Comparison of ENCODE assay signal across 23 cellular contexts in the genomic region with DNA sequence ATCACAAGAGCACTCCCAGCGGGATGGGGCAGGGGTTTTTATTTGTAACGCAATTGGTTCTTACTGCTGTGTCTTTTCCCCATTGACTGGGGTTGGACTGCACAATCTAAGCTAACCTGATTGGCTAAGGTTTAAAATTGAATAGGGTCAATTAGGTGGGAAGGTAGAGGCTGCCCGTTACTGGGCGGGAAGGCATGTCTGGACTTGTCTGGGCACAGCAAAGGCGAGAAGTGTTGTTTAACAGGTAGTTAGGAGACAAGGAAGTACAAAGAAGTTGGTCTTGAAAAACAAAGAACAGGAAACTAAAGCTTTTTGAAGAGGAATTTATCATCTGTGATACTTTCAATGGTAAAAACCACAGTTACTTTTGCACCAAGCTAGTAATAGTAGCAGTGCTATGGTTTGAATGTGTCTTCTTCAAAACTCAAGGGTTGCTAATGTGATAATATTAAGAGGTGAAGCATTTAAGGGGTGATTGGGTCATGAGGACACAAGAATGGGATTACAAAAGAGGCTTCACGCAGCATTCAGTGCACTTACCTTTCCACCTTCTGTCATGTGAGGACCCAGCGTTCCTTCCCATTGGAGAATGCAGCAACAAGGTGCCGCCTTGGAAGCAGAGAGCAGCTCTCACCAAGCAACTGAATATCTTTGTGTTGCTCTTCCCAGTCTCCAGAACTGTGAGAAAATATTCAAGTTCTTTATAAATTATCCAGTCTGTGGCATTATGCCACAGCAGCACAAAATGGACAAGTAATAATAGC.
DNase-seq lines count a peak whose midpoint lies in the region; ATAC-seq and TF ChIP-seq lines count a peak whose summit lies in the region.
"Had no signal": no experiment of that assay in that cellular context is flagged by ENCODE, and none has a peak within 500 bp of the region (broad histone marks: within the 10 kb centered on the region; RNA-seq: fewer than 3 reads in every experiment).

No MANE protein-coding gene starts in this region.

- H3K4me3 Mint-ChIP-seq in GM23338 = no peak overlapping the region
- no peak overlapping the region for H3K4me3 Mint-ChIP-seq in WTC11
- H3K4me3 Mint-ChIP-seq: activated CD8-positive, alpha-beta memory T cell treated with anti-CD3 and anti-CD28 coated beads, Interleukin-2, amount 10 ng/mL, durations not matched to agents 7 days and 5 days; activated T-cell treated with anti-CD3 and anti-CD28 coated beads, Interleukin-2, amount 50 U/mL, for 72 hours; CD4-positive, CD25-positive, alpha-beta regulatory T cell; dendritic cell treated with granulocyte-macrophage colony-stimulating factor and Interleukin-4, amounts not matched to agents 40 ng/mL and 50 ng/mL, for 4 days; T-helper 1 cell treated with Interleukin-12 subunit alpha and Interleukin-12 subunit beta and Interleukin-4 antibody, amounts not matched to agents 30 μg/mL and 1 μg/mL, for 36 hours had no signal

- H3K4me1 ChIP-seq in GM23338 (ENCODE audit: insufficient read depth) (no peaks in the 10 kb centered on the region), HUES64 (ENCODE audit: insufficient read depth, low read length) (no peaks in the 10 kb centered on the region)
- H3K4me1 ChIP-seq: transverse colon had no signal

- POLR2A ChIA-PET in WTC11 (lab: Charles Lee) = no interaction called here

- intact Hi-C loops in left colon (cut with DNase I, micrococcal nuclease) = no loop called here

- TF ChIP-seq CTCF in GM23338 (conservative IDR thresholded peaks at IDR 0.05; ENCODE audit: low read depth in 2 of 2) (no peak), WTC11 (IDR thresholded peaks at IDR 0.05) (no peak)

- WGBS in HUES64 = 91% methylated on average over 8 of the region's 8 CpGs

- H3K36me3 Mint-ChIP-seq in GM23338 (ENCODE audit: low read depth) (peaks cover 14% of the 10 kb centered on the region), WTC11 (peaks cover 17% of the 10 kb centered on the region)
- H3K36me3 Mint-ChIP-seq: activated CD8-positive, alpha-beta memory T cell treated with anti-CD3 and anti-CD28 coated beads, Interleukin-2, amount 10 ng/mL, durations not matched to agents 7 days and 5 days; CD4-positive, CD25-positive, alpha-beta regulatory T cell had no signal

- ATAC-seq in GM23338 (no peak), WTC11 (peak; percentile 84), left colon (peak; percentile 44)
- ATAC-seq: activated CD8-positive, alpha-beta memory T cell treated with anti-CD3 and anti-CD28 coated beads, Interleukin-2, amount 10 ng/mL, durations not matched to agents 7 days and 5 days; activated T-cell treated with anti-CD3 and anti-CD28 coated beads, Interleukin-2, amount 50 U/mL, for 72 hours had no signal

- H3F3A ChIP-seq in GM23338 (replicated peaks; ENCODE audit: low read depth) = no peaks in the 10 kb centered on the region

- H3K27ac Mint-ChIP-seq in GM23338 (peak overlapping the region; percentile 39; the same call in 1 of the 2 replicates), WTC11 (peak overlapping the region; percentile 96)
- H3K27ac Mint-ChIP-seq: activated CD8-positive, alpha-beta memory T cell treated with anti-CD3 and anti-CD28 coated beads, Interleukin-2, amount 10 ng/mL, durations not matched to agents 7 days and 5 days; activated T-cell treated with anti-CD3 and anti-CD28 coated beads, Interleukin-2, amount 50 U/mL, for 72 hours; CD4-positive, CD25-positive, alpha-beta regulatory T cell; dendritic cell treated with granulocyte-macrophage colony-stimulating factor and Interleukin-4, amounts not matched to agents 40 ng/mL and 50 ng/mL, for 4 days had no signal

- H3K27me3 ChIP-seq in GM23338 (ENCODE audit: insufficient read depth) = no peaks in the 10 kb centered on the region
- H3K27me3 ChIP-seq in HUES64 (ENCODE audit: insufficient read depth, low read length) = no peaks in the 10 kb centered on the region
- H3K27me3 ChIP-seq: transverse colon had no signal

- no peak overlapping the region for H3K4me2 ChIP-seq in GM23338

- H3K9me3 Mint-ChIP-seq in GM23338 = peaks cover 15% of the 10 kb centered on the region
- peaks cover 32% of the 10 kb centered on the region for H3K9me3 Mint-ChIP-seq in WTC11

- 0 out of 2 replicates have a peak overlapping the region, but pooled peaks have one; percentile 26 for H3K9ac ChIP-seq in HUES64 (ENCODE audit: low read depth, low read length)

- H3K27me3 Mint-ChIP-seq in GM23338 (ENCODE audit: insufficient read depth, low read depth, poor library complexity) (peaks cover 4% of the 10 kb centered on the region), WTC11 (ENCODE audit: low read depth) (no peaks in the 10 kb centered on the region; the same call in 1 of the 2 replicates)
- H3K27me3 Mint-ChIP-seq: activated CD8-positive, alpha-beta memory T cell treated with anti-CD3 and anti-CD28 coated beads, Interleukin-2, amount 10 ng/mL, durations not matched to agents 7 days and 5 days; dendritic cell treated with granulocyte-macrophage colony-stimulating factor and Interleukin-4, amounts not matched to agents 40 ng/mL and 50 ng/mL, for 4 days had no signal

- H3K4me3 ChIP-seq in GM23338 (no peak overlapping the region), HUES64 (ENCODE audit: low read length) (no peak overlapping the region)
- H3K4me3 ChIP-seq: lung, transverse colon had no signal

- CTCF ChIA-PET in WTC11 (lab: Charles Lee) = interaction anchor here (0.6 kb wide), 1 partner anchor 1610 kb away, joined by 3 read pairs; no protein-coding TSS in a partner anchor

- H4K20me1 ChIP-seq in GM23338 (replicated peaks; ENCODE audit: insufficient read depth) = no peaks in the 10 kb centered on the region

- peaks cover 30% of the 10 kb centered on the region for H3K9me2 ChIP-seq in GM23338 (ENCODE audit: insufficient read depth)

- no peaks in the 10 kb centered on the region for H3K79me2 ChIP-seq in GM23338 (replicated peaks; ENCODE audit: insufficient read depth)

- H3K9me3 ChIP-seq in HUES64 (ENCODE audit: insufficient read depth, low read depth, low read length) = peaks cover 12% of the 10 kb centered on the region
- H3K9me3 ChIP-seq: transverse colon had no signal

- H3K4me1 Mint-ChIP-seq in GM23338 (peaks cover 4% of the 10 kb centered on the region; the same call in 1 of the 3 replicates), WTC11 (peaks cover 25% of the 10 kb centered on the region)
- H3K4me1 Mint-ChIP-seq: activated CD8-positive, alpha-beta memory T cell treated with anti-CD3 and anti-CD28 coated beads, Interleukin-2, amount 10 ng/mL, durations not matched to agents 7 days and 5 days; CD4-positive, CD25-positive, alpha-beta regulatory T cell had no signal

- H3K27ac ChIP-seq in GM23338 (ENCODE audit: low read depth) = peak overlapping the region; percentile 23; the same call in 1 of the 2 replicates
- H3K27ac ChIP-seq in HUES64 (ENCODE audit: low read depth, low read length) = no peak overlapping the region
- H3K27ac ChIP-seq: transverse colon had no signal

- peak overlapping the region; percentile 19; the same call in 1 of the 2 replicates for H2AFZ ChIP-seq in GM23338

- DNase-seq in GM23338 (ENCODE audit: low spot score) = peak; percentile 6
- no peak for DNase-seq in WTC11 (ENCODE audit: low spot score)
- DNase-seq in left colon = no peak
- no peak for DNase-seq in NCI-H2196 (lab: John Stamatoyannopoulos, UW; ENCODE audit: unreplicated experiment)
- no peak for DNase-seq in COLO829 (ENCODE audit: low spot score)
- no peak for DNase-seq in NK-92 (lab: John Stamatoyannopoulos, UW; ENCODE audit: unreplicated experiment)
- DNase-seq in hippocampal formation (lab: John Stamatoyannopoulos, UW) = no peak
- DNase-seq: activated CD4-positive, alpha-beta T cell treated with anti-CD3 and anti-CD28 coated beads for 48 hours; activated CD8-positive, alpha-beta memory T cell treated with anti-CD3 and anti-CD28 coated beads, Interleukin-2, amount 10 ng/mL, durations not matched to agents 7 days and 5 days; activated naive CD4-positive, alpha-beta T cell treated with anti-CD3 and anti-CD28 coated beads, Interleukin-2, amount 50 U/mL, for 16 hours; activated T-cell treated with anti-CD3 and anti-CD28 coated beads, Interleukin-2, amount 50 U/mL, for 72 hours; amygdala; caudate nucleus; CD4-positive, CD25-positive, alpha-beta regulatory T cell; DMS79; kidney; NCI-H2081 treated with DMSO at 0.1 percent for 48 hours; posterior cingulate gyrus; transverse colon had no signal

- H3K36me3 ChIP-seq in GM23338 (ENCODE audit: insufficient read depth) = no peaks in the 10 kb centered on the region
- H3K36me3 ChIP-seq in HUES64 (ENCODE audit: insufficient read depth, low read length) = no peaks in the 10 kb centered on the region
- H3K36me3 ChIP-seq: transverse colon had no signal

TF ChIP-seq in GM23338, 12 proteins besides CTCF, POLR2A, EP300 and RAD21 (continues in another document):
- TF ChIP-seq POLR2AphosphoS5 (IDR thresholded peaks at IDR 0.05; ENCODE audit: low read depth) = no peak

TF ChIP-seq in WTC11, 78 proteins besides CTCF, POLR2A, EP300 and RAD21 (continues in another document):
- peak; percentile 83 for TF ChIP-seq TP53 (CRISPR knock-in tag; IDR thresholded peaks at IDR 0.05)
- TF ChIP-seq, protein P1, sequence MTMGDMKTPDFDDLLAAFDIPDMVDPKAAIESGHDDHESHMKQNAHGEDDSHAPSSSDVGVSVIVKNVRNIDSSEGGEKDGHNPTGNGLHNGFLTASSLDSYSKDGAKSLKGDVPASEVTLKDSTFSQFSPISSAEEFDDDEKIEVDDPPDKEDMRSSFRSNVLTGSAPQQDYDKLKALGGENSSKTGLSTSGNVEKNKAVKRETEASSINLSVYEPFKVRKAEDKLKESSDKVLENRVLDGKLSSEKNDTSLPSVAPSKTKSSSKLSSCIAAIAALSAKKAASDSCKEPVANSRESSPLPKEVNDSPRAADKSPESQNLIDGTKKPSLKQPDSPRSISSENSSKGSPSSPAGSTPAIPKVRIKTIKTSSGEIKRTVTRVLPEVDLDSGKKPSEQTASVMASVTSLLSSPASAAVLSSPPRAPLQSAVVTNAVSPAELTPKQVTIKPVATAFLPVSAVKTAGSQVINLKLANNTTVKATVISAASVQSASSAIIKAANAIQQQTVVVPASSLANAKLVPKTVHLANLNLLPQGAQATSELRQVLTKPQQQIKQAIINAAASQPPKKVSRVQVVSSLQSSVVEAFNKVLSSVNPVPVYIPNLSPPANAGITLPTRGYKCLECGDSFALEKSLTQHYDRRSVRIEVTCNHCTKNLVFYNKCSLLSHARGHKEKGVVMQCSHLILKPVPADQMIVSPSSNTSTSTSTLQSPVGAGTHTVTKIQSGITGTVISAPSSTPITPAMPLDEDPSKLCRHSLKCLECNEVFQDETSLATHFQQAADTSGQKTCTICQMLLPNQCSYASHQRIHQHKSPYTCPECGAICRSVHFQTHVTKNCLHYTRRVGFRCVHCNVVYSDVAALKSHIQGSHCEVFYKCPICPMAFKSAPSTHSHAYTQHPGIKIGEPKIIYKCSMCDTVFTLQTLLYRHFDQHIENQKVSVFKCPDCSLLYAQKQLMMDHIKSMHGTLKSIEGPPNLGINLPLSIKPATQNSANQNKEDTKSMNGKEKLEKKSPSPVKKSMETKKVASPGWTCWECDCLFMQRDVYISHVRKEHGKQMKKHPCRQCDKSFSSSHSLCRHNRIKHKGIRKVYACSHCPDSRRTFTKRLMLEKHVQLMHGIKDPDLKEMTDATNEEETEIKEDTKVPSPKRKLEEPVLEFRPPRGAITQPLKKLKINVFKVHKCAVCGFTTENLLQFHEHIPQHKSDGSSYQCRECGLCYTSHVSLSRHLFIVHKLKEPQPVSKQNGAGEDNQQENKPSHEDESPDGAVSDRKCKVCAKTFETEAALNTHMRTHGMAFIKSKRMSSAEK (CRISPR knock-in tag; IDR thresholded peaks at IDR 0.05; ENCODE audit: borderline replicate concordance) = no peak
